ENCODE assay signal across 9 cellular contexts in the genomic region with DNA sequence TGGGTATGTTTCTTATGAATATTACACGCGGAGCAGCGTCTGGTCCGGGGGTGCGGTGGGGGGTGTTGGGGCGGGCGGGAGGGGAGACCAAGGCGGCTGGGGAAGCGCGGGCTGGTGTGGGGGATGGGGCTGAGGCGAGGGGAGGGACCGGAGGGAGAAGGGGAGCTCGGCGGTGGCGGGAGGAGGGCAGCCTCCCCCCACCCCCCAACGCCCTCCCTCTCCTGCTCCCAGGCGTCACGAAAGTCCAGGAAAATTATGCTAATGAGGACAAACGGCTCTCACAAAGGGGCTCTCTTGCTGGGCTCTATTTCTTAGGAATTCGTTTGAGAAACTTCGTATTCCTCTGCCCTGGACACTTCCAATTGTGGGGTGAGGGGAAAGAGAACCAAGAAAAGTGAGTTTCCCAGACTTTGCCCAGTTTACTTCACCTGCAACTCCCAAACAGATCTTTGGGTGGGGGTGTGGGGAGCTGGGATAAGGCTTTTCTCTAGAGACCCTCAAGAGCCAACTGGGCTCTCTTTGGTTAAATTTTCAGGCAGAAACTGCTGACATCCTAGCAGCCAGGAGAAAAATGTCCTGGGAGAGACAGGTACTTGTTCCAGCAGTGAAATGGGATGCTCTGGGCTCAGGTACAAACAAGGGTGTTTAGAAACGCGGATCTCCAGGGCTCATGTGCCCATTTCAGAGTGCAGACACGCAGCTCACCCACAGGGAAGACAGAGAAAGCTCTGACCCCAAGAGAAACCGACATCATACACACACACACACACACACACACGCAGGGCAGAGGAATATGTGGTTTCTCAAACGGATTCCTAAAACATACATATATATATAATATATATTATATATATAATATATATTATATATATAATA. TPM values are rescaled to one million over a fixed set of nuclear protein-coding genes. Genes with fewer than 3 reads are reported as not detected.
DNase-seq lines count a peak whose midpoint lies in the region; ATAC-seq and TF ChIP-seq lines count a peak whose summit lies in the region.
"Had no signal": no experiment of that assay in that cellular context is flagged by ENCODE, and none has a peak within 500 bp of the region (broad histone marks: within the 10 kb centered on the region; RNA-seq: fewer than 3 reads in every experiment).

No MANE protein-coding gene starts in this region.

- ATAC-seq in omental fat pad (ENCODE audit: low FRiP score) (peak; percentile 34), T-cell (replicated peaks in 1 of 4) (no peak), GM21825 (IDR thresholded peaks at IDR 0.05; ENCODE audit: unreplicated experiment) (no peak)

- peak overlapping the region; percentile 99 for H3K27ac ChIP-seq in esophagus (ENCODE audit: low read depth in 2 of 2, low read length in 1 of 2)

- peak overlapping the region; percentile 72 to 77 for H3K4me3 ChIP-seq in esophagus (ENCODE audit: low read depth in 1 of 2, low read length in 2 of 2)

- intact Hi-C loops in activated CD4-positive, alpha-beta memory T cell treated with anti-CD3 and anti-CD28 coated beads for 36 hours (cut with micrococcal nuclease): no loop called here

- no peaks in the 10 kb centered on the region for H3K27me3 ChIP-seq in esophagus (ENCODE audit: control insufficient read depth in 1 of 2, insufficient read depth in 2 of 2, low read length in 2 of 2)

- POLR2A ChIA-PET in activated CD4-positive, alpha-beta memory T cell treated with anti-CD3 and anti-CD28 coated beads for 36 hours (lab: Charles Lee): no interaction called here
- POLR2A ChIA-PET in T-cell (lab: Charles Lee): no interaction called here

- no peaks in the 10 kb centered on the region for H3K9me3 Mint-ChIP-seq in activated CD4-positive, alpha-beta memory T cell treated with anti-CD3 and anti-CD28 coated beads for 36 hours
- H3K9me3 Mint-ChIP-seq in T-cell: no peaks in the 10 kb centered on the region

- no peaks in the 10 kb centered on the region for H3K36me3 ChIP-seq in esophagus (ENCODE audit: control insufficient read depth in 2 of 2, insufficient read depth in 2 of 2, low read length in 1 of 2)

- CTCF ChIA-PET in activated CD4-positive, alpha-beta memory T cell treated with anti-CD3 and anti-CD28 coated beads for 36 hours (lab: Charles Lee): no interaction called here
- CTCF ChIA-PET in T-cell (lab: Charles Lee): no interaction called here

- H3K27me3 Mint-ChIP-seq in activated CD4-positive, alpha-beta memory T cell treated with anti-CD3 and anti-CD28 coated beads for 36 hours: peaks cover 6% of the 10 kb centered on the region
- H3K27me3 Mint-ChIP-seq in T-cell: peaks cover 0 to 6% of the 10 kb centered on the region in 2 donors

- no peaks in the 10 kb centered on the region for H3K9me3 ChIP-seq in esophagus (ENCODE audit: control insufficient read depth in 2 of 2, insufficient read depth in 1 of 2, low read depth in 1 of 2, low read length in 1 of 2)

- H3K36me3 Mint-ChIP-seq in activated CD4-positive, alpha-beta memory T cell treated with anti-CD3 and anti-CD28 coated beads for 36 hours: no peaks in the 10 kb centered on the region
- no peaks in the 10 kb centered on the region for H3K36me3 Mint-ChIP-seq in T-cell

- DNase-seq in AG20443 (ENCODE audit: low spot score) (peak; percentile 59), NCI-H226 (peak; percentile 93), omental fat pad (ENCODE audit: low spot score) (no peak), T-cell (no peak)
- DNase-seq in activated CD4-positive, alpha-beta memory T cell treated with anti-CD3 and anti-CD28 coated beads for 36 hours: no peak
- DNase-seq in activated effector memory CD4-positive, alpha-beta T cell treated with anti-CD3 and anti-CD28 coated beads, Interleukin-2, amount 50 U/mL, for 16 hours: no peak
- DNase-seq: head of caudate nucleus had no signal

- no peak overlapping the region for H3K4me3 Mint-ChIP-seq in activated CD4-positive, alpha-beta memory T cell treated with anti-CD3 and anti-CD28 coated beads for 36 hours
- H3K4me3 Mint-ChIP-seq in T-cell: no peak overlapping the region

- H3K4me1 ChIP-seq in esophagus (ENCODE audit: control insufficient read depth in 2 of 2, insufficient read depth in 2 of 2, low read length in 1 of 2): peaks cover 2 to 7% of the 10 kb centered on the region in 2 donors

- no peaks in the 10 kb centered on the region for H3K4me1 Mint-ChIP-seq in activated CD4-positive, alpha-beta memory T cell treated with anti-CD3 and anti-CD28 coated beads for 36 hours (ENCODE audit: low read depth)
- no peaks in the 10 kb centered on the region for H3K4me1 Mint-ChIP-seq in T-cell

- no peak overlapping the region for H3K27ac Mint-ChIP-seq in activated CD4-positive, alpha-beta memory T cell treated with anti-CD3 and anti-CD28 coated beads for 36 hours
- no peak overlapping the region for H3K27ac Mint-ChIP-seq in T-cell

- WGBS in esophagus, 2 donors: 20 to 21% methylated on average over 24 to 26 of the region's 27 CpGs

- no peak for TF ChIP-seq CTCF in omental fat pad (IDR thresholded peaks at IDR 0.05)

RNA-seq across cellular contexts. Expression of gene HOXA2, which starts 11.7 kb away (rescaled TPM):
- 1 to 10 TPM; 1.8 to 2.3 TPM for polyA plus RNA-seq in esophagus
- total RNA-seq in omental fat pad: 1 to 10 TPM; 1.1 to 3.5 (median 1.5) TPM
- total RNA-seq in activated CD4-positive, alpha-beta memory T cell treated with anti-CD3 and anti-CD28 coated beads for 36 hours: not detected
- not detected for total RNA-seq in T-cell

RNA-seq across cellular contexts. Expression of gene HOXA4, which starts 16.3 kb away (rescaled TPM):
- polyA plus RNA-seq in esophagus: 1 to 10 TPM; 7.6 to 8.6 TPM
- total RNA-seq in omental fat pad (1 to 10 TPM; 1.6 to 5.7 (median 3.1) TPM), T-cell (under 1 TPM in 3 of 5 donors, not detected in 2; 0.25 to 0.38 (median 0.36) TPM)
- total RNA-seq in activated CD4-positive, alpha-beta memory T cell treated with anti-CD3 and anti-CD28 coated beads for 36 hours: not detected

RNA-seq across cellular contexts. Expression of gene HOXA1, which starts 18.4 kb away (rescaled TPM):
- polyA plus RNA-seq in esophagus: 1 to 10 TPM; 1.5 to 2.1 TPM
- under 1 TPM; 0.56 to 0.84 (median 0.77) TPM for total RNA-seq in omental fat pad
- under 1 TPM; 0.29 to 0.43 TPM for total RNA-seq in activated CD4-positive, alpha-beta memory T cell treated with anti-CD3 and anti-CD28 coated beads for 36 hours
- under 1 TPM; 0.28 to 0.66 (median 0.54) TPM for total RNA-seq in T-cell

RNA-seq across cellular contexts. Expression of gene HOXA5, which starts 29.3 kb away (rescaled TPM):
- 1 to 10 TPM; 1.7 to 3.5 TPM for polyA plus RNA-seq in esophagus
- total RNA-seq in omental fat pad: 10 to 100 TPM; 10.4 to 39.4 (median 26.5) TPM
- total RNA-seq in activated CD4-positive, alpha-beta memory T cell treated with anti-CD3 and anti-CD28 coated beads for 36 hours: not detected
- total RNA-seq in T-cell: under 1 TPM in 2 of 5 donors, not detected in 3; 0.18 to 0.32 TPM

RNA-seq across cellular contexts. Expression of gene HOXA6, which starts 33.3 kb away (rescaled TPM):
- under 1 TPM; 0.19 to 0.69 TPM for polyA plus RNA-seq in esophagus
- total RNA-seq in omental fat pad (10 to 100 TPM in 1 of 4 donors, 1 to 10 TPM in 3; 1.1 to 13.1 (median 6.4) TPM), T-cell (under 1 TPM in 2 of 5 donors, not detected in 3; 0.50 to 0.65 TPM)
- total RNA-seq in activated CD4-positive, alpha-beta memory T cell treated with anti-CD3 and anti-CD28 coated beads for 36 hours: not detected

Comparison
In these comparisons a context has a peak if more than half of its experiments do, and no peak if none do; other contexts are left out.
1. DNase-seq: peak in AG20443 (single experiment) and NCI-H226 (single experiment); none in omental fat pad (single experiment), activated CD4-positive, alpha-beta memory T cell treated with anti-CD3 and anti-CD28 coated beads for 36 hours (single experiment), T-cell (0 of 34) and activated effector memory CD4-positive, alpha-beta T cell treated with anti-CD3 and anti-CD28 coated beads, Interleukin-2, amount 50 U/mL, for 16 hours (single experiment).